28 cellular contexts compared by ENCODE assay signal in genomic region chr3:27847697-27848096, GRCh38.
"Had no signal": no experiment of that assay in that cellular context is flagged by ENCODE, and none has a peak within 500 bp of the region (broad histone marks: within the 10 kb centered on the region; RNA-seq: fewer than 3 reads in every experiment).

No MANE protein-coding gene starts in this region.

- DNase-seq: colonic mucosa; cortex of kidney; dermis blood vessel endothelial cell; dorsolateral prefrontal cortex; effector CD4-positive, alpha-beta T cell; effector CD8-positive, alpha-beta T cell; effector memory CD4-positive, alpha-beta T cell; effector memory CD8-positive, alpha-beta T cell; endodermal cell; erythroblast; esophagus squamous epithelium; foreskin fibroblast; foreskin keratinocyte; foreskin melanocyte; gastrocnemius medialis; glutamatergic neuron; head of caudate nucleus; heart left ventricle; heart right ventricle had no signal

- FAIRE-seq: colon, endometrium, endothelial cell of umbilical vein, frontal cortex had no signal

- H3K4me1 ChIP-seq: colonic mucosa, esophagus muscularis mucosa, esophagus squamous epithelium, foreskin keratinocyte, gastrocnemius medialis, gastroesophageal sphincter, heart left ventricle, heart right ventricle had no signal

- H3K27ac ChIP-seq: colonic mucosa, coronary artery, dorsolateral prefrontal cortex, epithelial cell of prostate, esophagus muscularis mucosa, esophagus squamous epithelium, foreskin keratinocyte, gastrocnemius medialis, gastroesophageal sphincter, heart left ventricle, heart right ventricle had no signal

- H3K36me3 ChIP-seq: colonic mucosa, esophagus muscularis mucosa, esophagus squamous epithelium, gastrocnemius medialis, gastroesophageal sphincter, heart left ventricle, heart right ventricle had no signal

- H3K27me3 ChIP-seq: colonic mucosa, esophagus muscularis mucosa, esophagus squamous epithelium, gastrocnemius medialis, gastroesophageal sphincter had no signal

- H3K4me3 ChIP-seq: colonic mucosa, coronary artery, dorsolateral prefrontal cortex, esophagus muscularis mucosa, esophagus squamous epithelium, gastrocnemius medialis, gastroesophageal sphincter, heart left ventricle, heart right ventricle had no signal

- ATAC-seq: effector memory CD8-positive, alpha-beta T cell; esophagus mucosa; foreskin keratinocyte; gastrocnemius medialis; gastroesophageal sphincter; heart left ventricle; heart right ventricle had no signal

- H3K9me3 ChIP-seq: colonic mucosa, esophagus muscularis mucosa, gastrocnemius medialis had no signal
